1 cellular context compared by ENCODE assay signal in genomic region chr12:9784816-9785215, GRCh38.
TF ChIP-seq lines count a peak whose summit lies in the region.

No MANE protein-coding gene starts in this region.

TF ChIP-seq in H1, 55 proteins besides CTCF, POLR2A, EP300 and RAD21 (continued from another document):
- TF ChIP-seq KDM5A (IDR thresholded peaks at IDR 0.05; ENCODE audit: low read length) (no peak), ASH2L (IDR thresholded peaks at IDR 0.05; ENCODE audit: low read length) (no peak), CBX8 (IDR thresholded peaks at IDR 0.05; ENCODE audit: borderline replicate concordance, low read depth, low read length) (no peak), MAX (IDR thresholded peaks at IDR 0.05) (no peak), SP1 (IDR thresholded peaks at IDR 0.05; ENCODE audit: low read depth, low read length) (no peak), CTBP2 (IDR thresholded peaks at IDR 0.05; ENCODE audit: borderline replicate concordance, insufficient read depth, insufficient read length, low read length) (no peak), BACH1 (IDR thresholded peaks at IDR 0.05; ENCODE audit: low read length) (no peak), JUND (IDR thresholded peaks at IDR 0.05; ENCODE audit: low read length) (no peak), RBBP5 (IDR thresholded peaks at IDR 0.05; ENCODE audit: borderline replicate concordance, low read depth, low read length) (no peak), ATF2 (IDR thresholded peaks at IDR 0.05; ENCODE audit: low read length) (no peak), KDM4A (IDR thresholded peaks at IDR 0.05; ENCODE audit: low read depth, low read length, severe bottlenecking) (no peak), SAP30 (IDR thresholded peaks at IDR 0.05; ENCODE audit: insufficient read depth, insufficient replicate concordance, low read length) (no peak), FOSL1 (IDR thresholded peaks at IDR 0.05; ENCODE audit: insufficient read depth, low read depth, low read length) (no peak), ZNF274 (IDR thresholded peaks at IDR 0.05; ENCODE audit: borderline replicate concordance, extremely low read depth, low read length) (no peak), E2F6 (IDR thresholded peaks at IDR 0.05) (no peak), SUZ12 (IDR thresholded peaks at IDR 0.05; ENCODE audit: low read length) (no peak), SIRT6 (IDR thresholded peaks at IDR 0.05; ENCODE audit: low read length) (no peak), EZH2 (IDR thresholded peaks at IDR 0.05; ENCODE audit: low read depth, low read length, severe bottlenecking) (no peak), BRCA1 (IDR thresholded peaks at IDR 0.05; ENCODE audit: low read depth, low read length) (no peak)
TF ChIP-seq in H1: peak in this region for 0.
